Comparison of ENCODE assay signal across 1 cellular context in genomic region chr1:47380699-47381098, GRCh38.
TF ChIP-seq lines count a peak whose summit lies in the region.

No MANE protein-coding gene starts in this region.

TF ChIP-seq in HepG2, 621 proteins besides CTCF, POLR2A, EP300 and RAD21 (continued from another document):
- TF ChIP-seq HOMEZ (CRISPR knock-in tag; IDR thresholded peaks at IDR 0.05; ENCODE audit: low read depth) (0 out of 2 replicates have a peak, but pooled peaks have one; percentile 26), SETDB1 (CRISPR knock-in tag; IDR thresholded peaks at IDR 0.05; ENCODE audit: borderline replicate concordance) (no peak), NFATC3 (CRISPR knock-in tag; IDR thresholded peaks at IDR 0.05) (no peak), NCOA2 (CRISPR knock-in tag; IDR thresholded peaks at IDR 0.05) (peak; percentile 47; the same call in 1 of the 2 replicates), ZNF747 (CRISPR knock-in tag; IDR thresholded peaks at IDR 0.05; ENCODE audit: borderline replicate concordance) (no peak), FOXP4 (CRISPR knock-in tag; IDR thresholded peaks at IDR 0.05) (peak; percentile 67), ZNF644 (CRISPR knock-in tag; IDR thresholded peaks at IDR 0.05; ENCODE audit: low read depth) (peak; percentile 60; the same call in 1 of the 2 replicates), FOXJ3 (CRISPR knock-in tag; IDR thresholded peaks at IDR 0.05; ENCODE audit: borderline replicate concordance) (peak; percentile 25; the same call in 1 of the 2 replicates), KLF16 (CRISPR knock-in tag; IDR thresholded peaks at IDR 0.05) (no peak), ZNF790 (CRISPR knock-in tag; IDR thresholded peaks at IDR 0.05; ENCODE audit: borderline replicate concordance) (no peak), SMAD9 (CRISPR knock-in tag; IDR thresholded peaks at IDR 0.05) (no peak), FOXA3 (CRISPR knock-in tag; IDR thresholded peaks at IDR 0.05) (peak; percentile 27; the same call in 1 of the 2 replicates), ATF3 (CRISPR knock-in tag; IDR thresholded peaks at IDR 0.05) (peak; percentile 27; the same call in 1 of the 2 replicates), NBN (conservative IDR thresholded peaks at IDR 0.05) (no peak), ZNF710 (CRISPR knock-in tag; IDR thresholded peaks at IDR 0.05; ENCODE audit: borderline replicate concordance) (peak; percentile 95), DNMT3B (CRISPR knock-in tag; conservative IDR thresholded peaks at IDR 0.05) (no peak), FIP1L1 (IDR thresholded peaks at IDR 0.05; ENCODE audit: borderline replicate concordance, insufficient read depth, low read depth, low read length) (no peak), NFYC (CRISPR knock-in tag; IDR thresholded peaks at IDR 0.05) (no peak), ZNF788 (CRISPR knock-in tag; IDR thresholded peaks at IDR 0.05; ENCODE audit: borderline replicate concordance) (no peak)
- TF ChIP-seq, protein P1, sequence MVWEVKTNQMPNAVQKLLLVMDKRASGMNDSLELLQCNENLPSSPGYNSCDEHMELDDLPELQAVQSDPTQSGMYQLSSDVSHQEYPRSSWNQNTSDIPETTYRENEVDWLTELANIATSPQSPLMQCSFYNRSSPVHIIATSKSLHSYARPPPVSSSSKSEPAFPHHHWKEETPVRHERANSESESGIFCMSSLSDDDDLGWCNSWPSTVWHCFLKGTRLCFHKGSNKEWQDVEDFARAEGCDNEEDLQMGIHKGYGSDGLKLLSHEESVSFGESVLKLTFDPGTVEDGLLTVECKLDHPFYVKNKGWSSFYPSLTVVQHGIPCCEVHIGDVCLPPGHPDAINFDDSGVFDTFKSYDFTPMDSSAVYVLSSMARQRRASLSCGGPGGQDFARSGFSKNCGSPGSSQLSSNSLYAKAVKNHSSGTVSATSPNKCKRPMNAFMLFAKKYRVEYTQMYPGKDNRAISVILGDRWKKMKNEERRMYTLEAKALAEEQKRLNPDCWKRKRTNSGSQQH (CRISPR knock-in tag; IDR thresholded peaks at IDR 0.05; ENCODE audit: low read depth): no peak
- TF ChIP-seq, protein P2, sequence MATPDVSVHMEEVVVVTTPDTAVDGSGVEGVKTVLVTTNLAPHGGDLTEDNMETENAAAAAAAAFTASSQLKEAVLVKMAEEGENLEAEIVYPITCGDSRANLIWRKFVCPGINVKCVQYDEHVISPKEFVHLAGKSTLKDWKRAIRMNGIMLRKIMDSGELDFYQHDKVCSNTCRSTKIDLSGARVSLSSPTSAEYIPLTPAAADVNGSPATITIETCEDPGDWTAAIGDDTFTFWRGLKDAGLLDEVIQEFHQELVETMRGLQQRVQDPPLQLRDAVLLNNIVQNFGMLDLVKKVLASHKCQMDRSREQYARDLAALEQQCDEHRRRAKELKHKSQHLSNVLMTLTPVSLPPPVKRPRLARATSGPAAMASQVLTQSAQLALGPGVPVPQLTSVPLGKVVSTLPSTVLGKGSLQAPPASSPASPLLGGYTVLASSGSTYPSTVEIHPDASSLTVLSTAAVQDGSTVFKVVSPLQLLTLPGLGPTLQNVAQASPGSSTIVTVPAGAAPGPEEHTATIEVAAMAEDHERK (CRISPR knock-in tag; IDR thresholded peaks at IDR 0.05; ENCODE audit: low read depth): no peak
- TF ChIP-seq, protein P3, sequence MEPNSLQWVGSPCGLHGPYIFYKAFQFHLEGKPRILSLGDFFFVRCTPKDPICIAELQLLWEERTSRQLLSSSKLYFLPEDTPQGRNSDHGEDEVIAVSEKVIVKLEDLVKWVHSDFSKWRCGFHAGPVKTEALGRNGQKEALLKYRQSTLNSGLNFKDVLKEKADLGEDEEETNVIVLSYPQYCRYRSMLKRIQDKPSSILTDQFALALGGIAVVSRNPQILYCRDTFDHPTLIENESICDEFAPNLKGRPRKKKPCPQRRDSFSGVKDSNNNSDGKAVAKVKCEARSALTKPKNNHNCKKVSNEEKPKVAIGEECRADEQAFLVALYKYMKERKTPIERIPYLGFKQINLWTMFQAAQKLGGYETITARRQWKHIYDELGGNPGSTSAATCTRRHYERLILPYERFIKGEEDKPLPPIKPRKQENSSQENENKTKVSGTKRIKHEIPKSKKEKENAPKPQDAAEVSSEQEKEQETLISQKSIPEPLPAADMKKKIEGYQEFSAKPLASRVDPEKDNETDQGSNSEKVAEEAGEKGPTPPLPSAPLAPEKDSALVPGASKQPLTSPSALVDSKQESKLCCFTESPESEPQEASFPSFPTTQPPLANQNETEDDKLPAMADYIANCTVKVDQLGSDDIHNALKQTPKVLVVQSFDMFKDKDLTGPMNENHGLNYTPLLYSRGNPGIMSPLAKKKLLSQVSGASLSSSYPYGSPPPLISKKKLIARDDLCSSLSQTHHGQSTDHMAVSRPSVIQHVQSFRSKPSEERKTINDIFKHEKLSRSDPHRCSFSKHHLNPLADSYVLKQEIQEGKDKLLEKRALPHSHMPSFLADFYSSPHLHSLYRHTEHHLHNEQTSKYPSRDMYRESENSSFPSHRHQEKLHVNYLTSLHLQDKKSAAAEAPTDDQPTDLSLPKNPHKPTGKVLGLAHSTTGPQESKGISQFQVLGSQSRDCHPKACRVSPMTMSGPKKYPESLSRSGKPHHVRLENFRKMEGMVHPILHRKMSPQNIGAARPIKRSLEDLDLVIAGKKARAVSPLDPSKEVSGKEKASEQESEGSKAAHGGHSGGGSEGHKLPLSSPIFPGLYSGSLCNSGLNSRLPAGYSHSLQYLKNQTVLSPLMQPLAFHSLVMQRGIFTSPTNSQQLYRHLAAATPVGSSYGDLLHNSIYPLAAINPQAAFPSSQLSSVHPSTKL (CRISPR knock-in tag; IDR thresholded peaks at IDR 0.05): peak; percentile 31; the same call in 1 of the 2 replicates
- TF ChIP-seq, protein P4, sequence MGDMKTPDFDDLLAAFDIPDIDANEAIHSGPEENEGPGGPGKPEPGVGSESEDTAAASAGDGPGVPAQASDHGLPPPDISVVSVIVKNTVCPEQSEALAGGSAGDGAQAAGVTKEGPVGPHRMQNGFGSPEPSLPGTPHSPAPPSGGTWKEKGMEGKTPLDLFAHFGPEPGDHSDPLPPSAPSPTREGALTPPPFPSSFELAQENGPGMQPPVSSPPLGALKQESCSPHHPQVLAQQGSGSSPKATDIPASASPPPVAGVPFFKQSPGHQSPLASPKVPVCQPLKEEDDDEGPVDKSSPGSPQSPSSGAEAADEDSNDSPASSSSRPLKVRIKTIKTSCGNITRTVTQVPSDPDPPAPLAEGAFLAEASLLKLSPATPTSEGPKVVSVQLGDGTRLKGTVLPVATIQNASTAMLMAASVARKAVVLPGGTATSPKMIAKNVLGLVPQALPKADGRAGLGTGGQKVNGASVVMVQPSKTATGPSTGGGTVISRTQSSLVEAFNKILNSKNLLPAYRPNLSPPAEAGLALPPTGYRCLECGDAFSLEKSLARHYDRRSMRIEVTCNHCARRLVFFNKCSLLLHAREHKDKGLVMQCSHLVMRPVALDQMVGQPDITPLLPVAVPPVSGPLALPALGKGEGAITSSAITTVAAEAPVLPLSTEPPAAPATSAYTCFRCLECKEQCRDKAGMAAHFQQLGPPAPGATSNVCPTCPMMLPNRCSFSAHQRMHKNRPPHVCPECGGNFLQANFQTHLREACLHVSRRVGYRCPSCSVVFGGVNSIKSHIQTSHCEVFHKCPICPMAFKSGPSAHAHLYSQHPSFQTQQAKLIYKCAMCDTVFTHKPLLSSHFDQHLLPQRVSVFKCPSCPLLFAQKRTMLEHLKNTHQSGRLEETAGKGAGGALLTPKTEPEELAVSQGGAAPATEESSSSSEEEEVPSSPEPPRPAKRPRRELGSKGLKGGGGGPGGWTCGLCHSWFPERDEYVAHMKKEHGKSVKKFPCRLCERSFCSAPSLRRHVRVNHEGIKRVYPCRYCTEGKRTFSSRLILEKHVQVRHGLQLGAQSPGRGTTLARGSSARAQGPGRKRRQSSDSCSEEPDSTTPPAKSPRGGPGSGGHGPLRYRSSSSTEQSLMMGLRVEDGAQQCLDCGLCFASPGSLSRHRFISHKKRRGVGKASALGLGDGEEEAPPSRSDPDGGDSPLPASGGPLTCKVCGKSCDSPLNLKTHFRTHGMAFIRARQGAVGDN (CRISPR knock-in tag; IDR thresholded peaks at IDR 0.05): no peak
